Comparison of ENCODE assay signal across 8 cellular contexts in genomic region chr9:76456202-76456926, GRCh38. TPM values are rescaled to one million over a fixed set of nuclear protein-coding genes. Genes with fewer than 3 reads are reported as not detected.
DNase-seq lines count a peak whose midpoint lies in the region; ATAC-seq lines count a peak whose summit lies in the region.

No MANE protein-coding gene starts in this region.

- H3K36me3 ChIP-seq in naive thymus-derived CD4-positive, alpha-beta T cell (ENCODE audit: control insufficient read depth in 2 of 3, insufficient read depth in 3 of 3, low read length in 3 of 3), result no peaks in the 10 kb centered on the region

- H3K27me3 ChIP-seq in naive thymus-derived CD4-positive, alpha-beta T cell (ENCODE audit: control insufficient read depth in 2 of 2, insufficient read depth in 2 of 2, low read length in 2 of 2), result no peaks in the 10 kb centered on the region

- DNase-seq in activated CD4-positive, alpha-beta T cell treated with anti-CD3 and anti-CD28 coated beads for 4 hours, result peak; percentile 16 to 18
- DNase-seq in activated CD4-positive, alpha-beta T cell treated with anti-CD3 and anti-CD28 coated beads, Interleukin-2, amount 50 U/mL, for 48 hours, result no peak
- DNase-seq in NCI-H748 (lab: John Stamatoyannopoulos, UW; ENCODE audit: unreplicated experiment) (peak; percentile 98), amniotic epithelial cell (ENCODE audit: low read depth) (peak; percentile 87), NCI-H187 treated with DMSO at 0.1 percent for 48 hours (lab: John Stamatoyannopoulos, UW) (no peak)
- peak in 7 of 9 donors; percentile 21 to 51 (median 41) for DNase-seq in naive thymus-derived CD4-positive, alpha-beta T cell

- no peaks in the 10 kb centered on the region for H3K9me3 ChIP-seq in naive thymus-derived CD4-positive, alpha-beta T cell (ENCODE audit: control insufficient read depth in 2 of 3, low read length in 3 of 3)

- H3K4me3 ChIP-seq in naive thymus-derived CD4-positive, alpha-beta T cell (ENCODE audit: low read length), result no peak overlapping the region

- no peak overlapping the region for H3K27ac ChIP-seq in naive thymus-derived CD4-positive, alpha-beta T cell (ENCODE audit: low read depth, low read length)

- peaks cover 3 to 11% of the 10 kb centered on the region in 2 donors for H3K4me1 ChIP-seq in naive thymus-derived CD4-positive, alpha-beta T cell (ENCODE audit: control insufficient read depth in 2 of 2, insufficient read depth in 2 of 2, low read length in 2 of 2)

- no peaks in the 10 kb centered on the region for H3K36me3 Mint-ChIP-seq in naive thymus-derived CD4-positive, alpha-beta T cell

- peak overlapping the region in 5 of 9 donors; percentile 32 to 65 (median 58) for H3K27ac Mint-ChIP-seq in naive thymus-derived CD4-positive, alpha-beta T cell

- ATAC-seq in HG03460 (IDR thresholded peaks at IDR 0.05; ENCODE audit: unreplicated experiment) (peak; percentile 35), HG02642 (IDR thresholded peaks at IDR 0.05; ENCODE audit: poor library complexity, unreplicated experiment) (no peak)
- ATAC-seq in naive thymus-derived CD4-positive, alpha-beta T cell, result peak; percentile 50

- peaks cover 16 to 30% (median 20%) of the 10 kb centered on the region in 7 donors for H3K4me1 Mint-ChIP-seq in naive thymus-derived CD4-positive, alpha-beta T cell

- intact Hi-C loops in naive thymus-derived CD4-positive, alpha-beta T cell (cut with micrococcal nuclease), result loop anchor here in 1 of 2 donors (5.0 kb wide), 3 partner anchors 121 to 1369 kb away; partner anchors contain the start of genes NMRK1, OSTF1 and PCSK5

- CTCF ChIA-PET in naive thymus-derived CD4-positive, alpha-beta T cell (lab: Charles Lee), result interaction anchor here (1.4 kb wide), 1 partner anchor 17 kb away, joined by 3 read pairs; no protein-coding TSS in a partner anchor

- POLR2A ChIA-PET in naive thymus-derived CD4-positive, alpha-beta T cell (lab: Charles Lee), result no interaction called here

- H3K4me3 Mint-ChIP-seq in naive thymus-derived CD4-positive, alpha-beta T cell, result no peak overlapping the region

- peaks cover 0 to 3% (median 0%) of the 10 kb centered on the region in 5 donors for H3K27me3 Mint-ChIP-seq in naive thymus-derived CD4-positive, alpha-beta T cell

- H3K9me3 Mint-ChIP-seq in naive thymus-derived CD4-positive, alpha-beta T cell, result peaks cover 0 to 1% (median 0%) of the 10 kb centered on the region in 11 donors

RNA-seq across cellular contexts. Expression of gene GCNT1, which starts 2.6 kb away (rescaled TPM):
- total RNA-seq in naive thymus-derived CD4-positive, alpha-beta T cell, result 1 to 10 TPM; 1.4 to 8.9 (median 1.7) TPM
- polyA plus RNA-seq in naive thymus-derived CD4-positive, alpha-beta T cell, result 1 to 10 TPM in 1 of 2 donors, under 1 TPM in 1; 0.70 to 2.9 TPM

Comparison
In these comparisons a context has a peak if more than half of its experiments do, and no peak if none do; other contexts are left out.
1. DNase-seq: peak in activated CD4-positive, alpha-beta T cell treated with anti-CD3 and anti-CD28 coated beads for 4 hours (2 of 2), NCI-H748 (single experiment), amniotic epithelial cell (single experiment) and naive thymus-derived CD4-positive, alpha-beta T cell (7 of 9); none in activated CD4-positive, alpha-beta T cell treated with anti-CD3 and anti-CD28 coated beads, Interleukin-2, amount 50 U/mL, for 48 hours (0 of 2) and NCI-H187 treated with DMSO at 0.1 percent for 48 hours (single experiment).